ENCODE assay signal across 26 cellular contexts in the genomic region with DNA sequence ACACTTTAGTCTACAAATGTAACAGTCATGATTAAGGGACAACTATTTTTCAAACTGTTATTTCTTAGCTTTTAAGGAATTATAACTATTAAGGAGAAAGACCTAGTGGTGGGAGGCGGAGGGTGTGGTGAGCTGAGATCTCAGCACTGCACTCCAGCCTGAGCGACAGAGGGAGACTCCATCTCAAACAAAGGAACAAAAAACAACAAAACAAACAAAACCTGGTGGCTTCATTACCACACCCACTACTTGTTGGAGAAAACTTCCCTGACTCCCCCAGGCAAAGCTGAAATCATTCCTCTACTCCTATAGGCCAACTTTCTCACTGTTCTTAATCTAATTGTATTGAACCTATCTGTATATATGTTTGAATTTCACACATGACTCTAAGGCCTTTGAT. TPM values are rescaled to one million over a fixed set of nuclear protein-coding genes. Genes with fewer than 3 reads are reported as not detected.
DNase-seq lines count a peak whose midpoint lies in the region; ATAC-seq and TF ChIP-seq lines count a peak whose summit lies in the region.
"Had no signal": no experiment of that assay in that cellular context is flagged by ENCODE, and none has a peak within 500 bp of the region (broad histone marks: within the 10 kb centered on the region; RNA-seq: fewer than 3 reads in every experiment).

No MANE protein-coding gene starts in this region.

- H3K18ac ChIP-seq in mesendoderm (ENCODE audit: low read length), result no peak overlapping the region

- CTCF ChIA-PET in CD8-positive, alpha-beta T cell (lab: Charles Lee), result no interaction called here

- peaks cover 61% of the 10 kb centered on the region for H3K4me1 Mint-ChIP-seq in CD8-positive, alpha-beta T cell (ENCODE audit: low read depth)
- H3K4me1 Mint-ChIP-seq in activated T-helper 17 cell treated with anti-CD3 and anti-CD28 coated beads, Interleukin-2, amount 50 U/mL, for 72 hours, result peaks cover 10% of the 10 kb centered on the region

- no peak overlapping the region for H3K4me3 Mint-ChIP-seq in CD8-positive, alpha-beta T cell
- H3K4me3 Mint-ChIP-seq in activated T-helper 17 cell treated with anti-CD3 and anti-CD28 coated beads, Interleukin-2, amount 50 U/mL, for 72 hours, result peak overlapping the region; percentile 16
- H3K4me3 Mint-ChIP-seq: activated CD4-positive, alpha-beta memory T cell treated with anti-CD3 and anti-CD28 coated beads for 36 hours; activated naive CD8-positive, alpha-beta T cell treated with anti-CD3 and anti-CD28 coated beads, Interleukin-2, amount 50 U/mL, for 24 hours; mesothelial cell of epicardium had no signal

- H3K36me3 Mint-ChIP-seq in CD8-positive, alpha-beta T cell, result peaks cover 39% of the 10 kb centered on the region
- H3K36me3 Mint-ChIP-seq in activated T-helper 17 cell treated with anti-CD3 and anti-CD28 coated beads, Interleukin-2, amount 50 U/mL, for 72 hours (ENCODE audit: low read depth), result peaks cover 43% of the 10 kb centered on the region

- H3K9ac ChIP-seq in HUES48 (ENCODE audit: low read depth, low read length), result no peak overlapping the region
- no peak overlapping the region for H3K9ac ChIP-seq in mesendoderm (ENCODE audit: low read length)

- in situ Hi-C loops in KBM-7 (cut with MboI; ENCODE audit: low pct_unique_long_range_greater_than_20kb, low sequenced_read_pairs), result no loop called here

- no peak overlapping the region for H2BK15ac ChIP-seq in mesendoderm (replicated peaks; ENCODE audit: low read depth)

- peaks cover 31% of the 10 kb centered on the region for H3K4me1 ChIP-seq in CD8-positive, alpha-beta T cell (ENCODE audit: insufficient read depth, low read length)
- H3K4me1 ChIP-seq in HUES48 (ENCODE audit: control insufficient read depth, insufficient read depth, low read length) (peaks cover 32% of the 10 kb centered on the region), mesendoderm (ENCODE audit: control insufficient read depth, low read depth, low read length) (peaks cover 2% of the 10 kb centered on the region)

- intact Hi-C loops in CD8-positive, alpha-beta T cell (cut with DNase I, micrococcal nuclease), result loop anchor here in 1 of 2 experiments (5.0 to 10.0 kb wide), 2 partner anchors 1719 to 1763 kb away; partner anchors contain the start of genes SNX13 and SP4
- intact Hi-C loops in lower leg skin (cut with DNase I; ENCODE audit: low total_unique reads), result no loop called here

- no peaks in the 10 kb centered on the region for H3K9me3 Mint-ChIP-seq in CD8-positive, alpha-beta T cell
- H3K9me3 Mint-ChIP-seq in activated T-helper 17 cell treated with anti-CD3 and anti-CD28 coated beads, Interleukin-2, amount 50 U/mL, for 72 hours, result no peaks in the 10 kb centered on the region
- H3K9me3 Mint-ChIP-seq: activated CD4-positive, alpha-beta memory T cell treated with anti-CD3 and anti-CD28 coated beads for 36 hours; activated naive CD8-positive, alpha-beta T cell treated with anti-CD3 and anti-CD28 coated beads, Interleukin-2, amount 50 U/mL, for 24 hours; stimulated activated naive CD8-positive, alpha-beta T cell treated with anti-CD3 and anti-CD28 coated beads, Interleukin-15, amount 100 ng/mL, for 72 hours had no signal

- DNase-seq in CD8-positive, alpha-beta T cell, result no peak
- DNase-seq in mesendoderm (peak; percentile 44), KBM-7 (no peak), lower leg skin (ENCODE audit: low spot score in 2 of 2) (no peak), NCI-H2227 (lab: John Stamatoyannopoulos, UW; ENCODE audit: unreplicated experiment) (no peak)
- DNase-seq: activated CD4-positive, alpha-beta memory T cell treated with anti-CD3 and anti-CD28 coated beads for 36 hours; activated CD4-positive, CD25-positive, alpha-beta regulatory T cell; activated CD8-positive, alpha-beta memory T cell treated with anti-CD3 and anti-CD28 coated beads, Interleukin-2, amount 50 U/mL, for 48 hours; activated gamma-delta T cell; activated naive CD8-positive, alpha-beta T cell treated with anti-CD3 and anti-CD28 coated beads, Interleukin-2, amount 50 U/mL, for 24 hours; CD4-positive, CD25-positive, alpha-beta regulatory T cell; DMS153; GDM1; NCI-H2171; NCI-H526; sigmoid colon; stimulated activated naive CD8-positive, alpha-beta T cell treated with anti-CD3 and anti-CD28 coated beads, Interleukin-15, amount 100 ng/mL, for 72 hours; T1000; thyroid gland had no signal

- H4K8ac ChIP-seq in mesendoderm (ENCODE audit: low read depth, low read length), result no peak overlapping the region

- H3K27ac ChIP-seq in CD8-positive, alpha-beta T cell (ENCODE audit: low read depth, low read length), result no peak overlapping the region
- H3K27ac ChIP-seq in HUES48 (ENCODE audit: low read depth, low read length) (peak overlapping the region; percentile 40), mesendoderm (ENCODE audit: low read depth, low read length) (no peak overlapping the region)
- H3K27ac ChIP-seq: sigmoid colon, thyroid gland had no signal

- H3K4me3 ChIP-seq in CD8-positive, alpha-beta T cell (ENCODE audit: low read depth, low read length), result no peak overlapping the region
- H3K4me3 ChIP-seq in HUES48 (ENCODE audit: low read depth, low read length) (0 out of 2 replicates have a peak overlapping the region, but pooled peaks have one; percentile 2), mesendoderm (ENCODE audit: low read length) (no peak overlapping the region), lower leg skin (ENCODE audit: low read depth, poor library complexity, severe bottlenecking) (no peak overlapping the region)
- H3K4me3 ChIP-seq: K562, sigmoid colon, thyroid gland had no signal

- H2BK5ac ChIP-seq in mesendoderm (ENCODE audit: low read length), result no peak overlapping the region

- no peak overlapping the region for H2BK120ac ChIP-seq in mesendoderm (ENCODE audit: low read depth, low read length)

- ATAC-seq in CD8-positive, alpha-beta T cell, result no peak
- no peak for ATAC-seq in activated T-helper 17 cell treated with anti-CD3 and anti-CD28 coated beads, Interleukin-2, amount 50 U/mL, for 72 hours (replicated peaks)
- no peak for ATAC-seq in GM18873 (IDR thresholded peaks at IDR 0.05; ENCODE audit: low FRiP score, unreplicated experiment)
- ATAC-seq: activated naive CD8-positive, alpha-beta T cell treated with anti-CD3 and anti-CD28 coated beads, Interleukin-2, amount 50 U/mL, for 24 hours; K562; left lobe of liver; stimulated activated naive CD8-positive, alpha-beta T cell treated with anti-CD3 and anti-CD28 coated beads, Interleukin-15, amount 100 ng/mL, for 72 hours had no signal

- H3K27me3 Mint-ChIP-seq in CD8-positive, alpha-beta T cell (ENCODE audit: low read depth), result no peaks in the 10 kb centered on the region
- H3K27me3 Mint-ChIP-seq in activated T-helper 17 cell treated with anti-CD3 and anti-CD28 coated beads, Interleukin-2, amount 50 U/mL, for 72 hours, result no peaks in the 10 kb centered on the region
- H3K27me3 Mint-ChIP-seq: activated CD4-positive, alpha-beta memory T cell treated with anti-CD3 and anti-CD28 coated beads for 36 hours; activated naive CD8-positive, alpha-beta T cell treated with anti-CD3 and anti-CD28 coated beads, Interleukin-2, amount 50 U/mL, for 24 hours; stimulated activated naive CD8-positive, alpha-beta T cell treated with anti-CD3 and anti-CD28 coated beads, Interleukin-15, amount 100 ng/mL, for 72 hours had no signal

- peak overlapping the region; percentile 10 for H3K27ac Mint-ChIP-seq in CD8-positive, alpha-beta T cell
- no peak overlapping the region for H3K27ac Mint-ChIP-seq in activated T-helper 17 cell treated with anti-CD3 and anti-CD28 coated beads, Interleukin-2, amount 50 U/mL, for 72 hours
- H3K27ac Mint-ChIP-seq: activated CD4-positive, alpha-beta memory T cell treated with anti-CD3 and anti-CD28 coated beads for 36 hours; activated naive CD8-positive, alpha-beta T cell treated with anti-CD3 and anti-CD28 coated beads, Interleukin-2, amount 50 U/mL, for 24 hours; mesothelial cell of epicardium; progenitor cell of endocrine pancreas; stimulated activated naive CD8-positive, alpha-beta T cell treated with anti-CD3 and anti-CD28 coated beads, Interleukin-15, amount 100 ng/mL, for 72 hours had no signal

- no peak for TF ChIP-seq CTCF in CD8-positive, alpha-beta T cell (IDR thresholded peaks at IDR 0.05)
- no peak for TF ChIP-seq CTCF in lower leg skin (IDR thresholded peaks at IDR 0.05)

- no peak overlapping the region for H3K4me2 ChIP-seq in mesendoderm (ENCODE audit: low read length)

- no peak overlapping the region for H4K5ac ChIP-seq in mesendoderm (ENCODE audit: low read length)

- H3K4ac ChIP-seq in mesendoderm (ENCODE audit: low read depth, low read length), result no peak overlapping the region

- WGBS in mesendoderm (ENCODE audit: extremely low coverage, insufficient coverage, low lambda C conversion rate), result no CpG with 5 or more reads among the region's 2 CpGs
- WGBS in lower leg skin, 2 donors, result 66 to 76% methylated on average over 2 of the region's 2 CpGs

- no peak overlapping the region for H2AK5ac ChIP-seq in mesendoderm (ENCODE audit: low read length)

- no peaks in the 10 kb centered on the region for H3K9me3 ChIP-seq in CD8-positive, alpha-beta T cell (ENCODE audit: low read length)
- no peaks in the 10 kb centered on the region for H3K9me3 ChIP-seq in HUES48 (ENCODE audit: control insufficient read depth, insufficient read depth, low read length)
- H3K9me3 ChIP-seq: sigmoid colon, thyroid gland had no signal

- no peak overlapping the region for H3K23ac ChIP-seq in mesendoderm (ENCODE audit: low read length)

- H3K36me3 ChIP-seq in CD8-positive, alpha-beta T cell (ENCODE audit: insufficient read depth, low read length), result no peaks in the 10 kb centered on the region
- H3K36me3 ChIP-seq in HUES48 (ENCODE audit: control insufficient read depth, insufficient read depth, low read length) (peaks cover 21% of the 10 kb centered on the region), mesendoderm (ENCODE audit: control insufficient read depth, insufficient read depth, low read length) (no peaks in the 10 kb centered on the region)
- H3K36me3 ChIP-seq: thyroid gland had no signal

- POLR2A ChIA-PET in CD8-positive, alpha-beta T cell (lab: Charles Lee), result no interaction called here

- peaks cover 32% of the 10 kb centered on the region for H3K79me2 ChIP-seq in mesendoderm (ENCODE audit: control insufficient read depth, insufficient read depth, low read length)

- H3K79me1 ChIP-seq in mesendoderm (ENCODE audit: low read length), result peaks cover 13% of the 10 kb centered on the region

- H3K27me3 ChIP-seq in CD8-positive, alpha-beta T cell (ENCODE audit: insufficient read depth, low read length), result no peaks in the 10 kb centered on the region
- H3K27me3 ChIP-seq in HUES48 (ENCODE audit: control insufficient read depth, insufficient read depth, low read length) (0 out of 2 replicates have a peak, but pooled peaks cover 2% of the 10 kb centered on the region), mesendoderm (ENCODE audit: insufficient read depth, low read length, poor library complexity) (no peaks in the 10 kb centered on the region)
- H3K27me3 ChIP-seq: sigmoid colon, thyroid gland had no signal

- no peak overlapping the region for H3K56ac ChIP-seq in mesendoderm (ENCODE audit: low read length)

- TF ChIP-seq POLR2A in lower leg skin (IDR thresholded peaks at IDR 0.05), result no peak

RNA-seq across cellular contexts. Expression of gene POLR1F, which starts 3.2 kb away (rescaled TPM):
- 10 to 100 TPM; 35.0 to 37.7 TPM for total RNA-seq in CD8-positive, alpha-beta T cell
- 10 to 100 TPM; 15.0 to 26.9 TPM for total RNA-seq in activated T-helper 17 cell treated with anti-CD3 and anti-CD28 coated beads, Interleukin-2, amount 50 U/mL, for 72 hours
- polyA plus RNA-seq in mesendoderm (2013, experiment 1 of 2), result 37.7 TPM
- 40.0 TPM for polyA plus RNA-seq in mesendoderm (2013, experiment 2 of 2)
- 10 to 100 TPM; 13.3 to 26.5 (median 20.9) TPM for total RNA-seq in lower leg skin
